1 cellular context compared by ENCODE assay signal in genomic region chr5:141997358-141998006, GRCh38.
TF ChIP-seq lines count a peak whose summit lies in the region.

No MANE protein-coding gene starts in this region.

TF ChIP-seq in IMR-90, 13 proteins besides CTCF, POLR2A, EP300 and RAD21:
- TF ChIP-seq CEBPB (IDR thresholded peaks at IDR 0.05; ENCODE audit: low read depth, low read length), result peak; percentile 30; the same call in 1 of the 2 replicates
- TF ChIP-seq RFX5 (IDR thresholded peaks at IDR 0.05; ENCODE audit: low read depth, low read length), result no peak
- no peak for TF ChIP-seq NFE2L2 (IDR thresholded peaks at IDR 0.05; ENCODE audit: low read depth, low read length)
